In genomic region chr7:90858546-90858945, GRCh38 we compare ENCODE assay signal across 18 cellular contexts.
DNase-seq lines count a peak whose midpoint lies in the region; ATAC-seq and TF ChIP-seq lines count a peak whose summit lies in the region.
"Had no signal": no experiment of that assay in that cellular context is flagged by ENCODE, and none has a peak within 500 bp of the region (broad histone marks: within the 10 kb centered on the region; RNA-seq: fewer than 3 reads in every experiment).

No MANE protein-coding gene starts in this region.

- H3K9me3 ChIP-seq in BE2C, result no peaks in the 10 kb centered on the region
- H3K9me3 ChIP-seq: BLaER1 treated with 17β-estradiol and CSF1 and Interleukin-3, amounts not matched to agents 10 nM and 100 nM; SJSA1 had no signal

- H3K36me3 ChIP-seq in BE2C, result no peaks in the 10 kb centered on the region
- H3K36me3 ChIP-seq: SJSA1 had no signal

- H3K27me3 ChIP-seq in BE2C, result no peaks in the 10 kb centered on the region
- H3K27me3 ChIP-seq: BLaER1 treated with 17β-estradiol and CSF1 and Interleukin-3, amounts not matched to agents 10 nM and 100 nM; SJSA1 had no signal

- no peak for TF ChIP-seq CTCF in BE2C (IDR thresholded peaks at IDR 0.05; ENCODE audit: low read depth, low read length)

- no peak for DNase-seq in anterior cingulate cortex (lab: John Stamatoyannopoulos, UW)
- DNase-seq in BE2C, result no peak
- DNase-seq in OCI-M2 (lab: John Stamatoyannopoulos, UW; ENCODE audit: unreplicated experiment), result no peak
- no peak for DNase-seq in NCI-H146 (lab: John Stamatoyannopoulos, UW)
- DNase-seq: 8988T, DMS 273 treated with DMSO at 0.1 percent for 48 hours, HCEC 1CT, IMR-90, Kasumi-1, NCI-H1417, NCI-H2029 treated with DMSO at 0.1 percent for 48 hours, NCI-H524 treated with DMSO at 0.1 percent for 48 hours had no signal

- no peaks in the 10 kb centered on the region for H3K4me1 ChIP-seq in BE2C
- H3K4me1 ChIP-seq: BLaER1 treated with 17β-estradiol and CSF1 and Interleukin-3, amounts not matched to agents 10 nM and 100 nM; SJSA1 had no signal

- peak; percentile 70 for ATAC-seq in GM18498 (IDR thresholded peaks at IDR 0.05; ENCODE audit: unreplicated experiment)
- ATAC-seq in GM19395 (IDR thresholded peaks at IDR 0.05; ENCODE audit: unreplicated experiment), result peak; percentile 66
- peak; percentile 54 for ATAC-seq in HG02884 (IDR thresholded peaks at IDR 0.05; ENCODE audit: unreplicated experiment)
- ATAC-seq in HG03432 (IDR thresholded peaks at IDR 0.05; ENCODE audit: unreplicated experiment), result peak; percentile 70

- no peak overlapping the region for H3K4me3 ChIP-seq in BE2C (ENCODE audit: low read depth, low read length)
- H3K4me3 ChIP-seq: BLaER1 treated with 17β-estradiol and CSF1 and Interleukin-3, amounts not matched to agents 10 nM and 100 nM; SJSA1 had no signal
